10 cellular contexts compared by ENCODE assay signal in genomic region chr5:143887302-143887638, GRCh38.
DNase-seq lines count a peak whose midpoint lies in the region; ATAC-seq and TF ChIP-seq lines count a peak whose summit lies in the region.
"Had no signal": no experiment of that assay in that cellular context is flagged by ENCODE, and none has a peak within 500 bp of the region (broad histone marks: within the 10 kb centered on the region; RNA-seq: fewer than 3 reads in every experiment).

No MANE protein-coding gene starts in this region.

- H3K4me1 Mint-ChIP-seq in naive thymus-derived CD8-positive, alpha-beta T cell: peaks cover 0 to 3% (median 0%) of the 10 kb centered on the region in 4 donors

- H3K36me3 ChIP-seq in SK-N-MC (ENCODE audit: insufficient read depth, low read length): no peaks in the 10 kb centered on the region
- H3K36me3 ChIP-seq in hepatocyte (replicated peaks; ENCODE audit: insufficient read depth, low read depth): no peaks in the 10 kb centered on the region

- H3K27ac Mint-ChIP-seq in naive thymus-derived CD8-positive, alpha-beta T cell: no peak overlapping the region

- peaks cover 0 to 1% (median 0%) of the 10 kb centered on the region in 9 donors for H3K9me3 Mint-ChIP-seq in naive thymus-derived CD8-positive, alpha-beta T cell

- DNase-seq in A172 (ENCODE audit: low spot score): peak; percentile 50
- peak; percentile 34 for DNase-seq in LoVo (ENCODE audit: low spot score)
- peak; percentile 12 for DNase-seq in SK-N-MC (ENCODE audit: low read depth, low spot score)
- no peak for DNase-seq in hepatocyte (ENCODE audit: low spot score)
- DNase-seq in naive thymus-derived CD8-positive, alpha-beta T cell: no peak
- DNase-seq in mucosa of gallbladder (ENCODE audit: low spot score): no peak
- DNase-seq in HEK293T (ENCODE audit: extremely low spot score): no peak
- DNase-seq: activated T-cell treated with anti-CD3 and anti-CD28 coated beads for 4 hours, NCI-H524 treated with DMSO at 0.1 percent for 48 hours had no signal

- H3K4me2 ChIP-seq in hepatocyte: no peak overlapping the region

- 57% methylated on average over 2 of the region's 2 CpGs for WGBS in hepatocyte (ENCODE audit: low lambda C conversion rate, missing lambda C conversion rate)

- peaks cover 0 to 8% (median 2%) of the 10 kb centered on the region in 5 donors for H3K27me3 Mint-ChIP-seq in naive thymus-derived CD8-positive, alpha-beta T cell

- H3K27me3 ChIP-seq in hepatocyte: no peaks in the 10 kb centered on the region

- POLR2A ChIA-PET in naive thymus-derived CD8-positive, alpha-beta T cell (lab: Charles Lee): no interaction called here
- POLR2A ChIA-PET in HEK293T (lab: Yijun Ruan, JAX): no interaction called here

- H3K27ac ChIP-seq in SK-N-MC (no peak overlapping the region; the same call in 1 of the 2 replicates), hepatocyte (peak overlapping the region; percentile 34)

- H3K36me3 Mint-ChIP-seq in naive thymus-derived CD8-positive, alpha-beta T cell: no peaks in the 10 kb centered on the region

- H3K9me3 ChIP-seq in SK-N-MC (ENCODE audit: low read depth, low read length) (no peaks in the 10 kb centered on the region), hepatocyte (ENCODE audit: low read depth) (no peaks in the 10 kb centered on the region)

- peak overlapping the region; percentile 22; the same call in 1 of the 2 replicates for H3K4me3 ChIP-seq in SK-N-MC
- H3K4me3 ChIP-seq in hepatocyte: no peak overlapping the region

- no peaks in the 10 kb centered on the region for H4K20me1 ChIP-seq in hepatocyte (ENCODE audit: insufficient read depth, poor library complexity, severe bottlenecking)

- peaks cover 17% of the 10 kb centered on the region for H3K4me1 ChIP-seq in hepatocyte (ENCODE audit: insufficient read depth)

- no peak overlapping the region for H3K9ac ChIP-seq in SK-N-MC (ENCODE audit: insufficient read length)

- no peak for TF ChIP-seq CTCF in hepatocyte (IDR thresholded peaks at IDR 0.05; ENCODE audit: poor library complexity)

- no peak overlapping the region for H2AFZ ChIP-seq in hepatocyte

- no peaks in the 10 kb centered on the region for H3K79me2 ChIP-seq in hepatocyte

- no peaks in the 10 kb centered on the region for H3K9me2 ChIP-seq in hepatocyte (replicated peaks; ENCODE audit: insufficient read depth)

- no peak for ATAC-seq in naive thymus-derived CD8-positive, alpha-beta T cell
- ATAC-seq in HG03457 (IDR thresholded peaks at IDR 0.05; ENCODE audit: unreplicated experiment): no peak

- CTCF ChIA-PET in HEK293T (lab: Yijun Ruan, JAX): interaction anchor here (0.6 to 0.7 kb wide), 3 partner anchors 255 to 1225 kb away, joined by 3 read pairs; no protein-coding TSS in a partner anchor

- H3K4me3 Mint-ChIP-seq in naive thymus-derived CD8-positive, alpha-beta T cell: no peak overlapping the region

TF ChIP-seq in HEK293T, 16 proteins besides CTCF, POLR2A, EP300 and RAD21:
- TF ChIP-seq FOXK2 (IDR thresholded peaks at IDR 0.05) (no peak), ARNT (IDR thresholded peaks at IDR 0.05) (no peak), SUZ12 (IDR thresholded peaks at IDR 0.05) (no peak), L3MBTL2 (conservative IDR thresholded peaks at IDR 0.05) (no peak)

Comparison
In these comparisons a context has a peak if more than half of its experiments do, and no peak if none do; other contexts are left out.
1. DNase-seq: peak in A172 (single experiment), LoVo (single experiment) and SK-N-MC (single experiment); none in hepatocyte (single experiment), naive thymus-derived CD8-positive, alpha-beta T cell (0 of 10), mucosa of gallbladder (single experiment) and HEK293T (single experiment).